Comparison of ENCODE assay signal across 13 cellular contexts in genomic region chr7:4845740-4846142, GRCh38. TPM values are rescaled to one million over a fixed set of nuclear protein-coding genes. Genes with fewer than 3 reads are reported as not detected.
A peak's percentile ranks its signal among the peaks of the same experiment; 100 is the strongest.
DNase-seq lines count a peak whose midpoint lies in the region; ATAC-seq and TF ChIP-seq lines count a peak whose summit lies in the region.
"Had no signal": no experiment of that assay in that cellular context is flagged by ENCODE, and none has a peak within 500 bp of the region (broad histone marks: within the 10 kb centered on the region; RNA-seq: fewer than 3 reads in every experiment).

No MANE protein-coding gene starts in this region.

- DNase-seq in NCI-H82 (lab: John Stamatoyannopoulos, UW) (peak; percentile 94), putamen (ENCODE audit: low spot score) (peak; percentile 36), germinal center (ENCODE audit: low spot score) (no peak), CD14-positive monocyte (ENCODE audit: low spot score) (no peak)
- DNase-seq in stimulated activated naive CD4-positive, alpha-beta T cell treated with Interleukin-2 at 50 U/mL for 16 hours (lab: John Stamatoyannopoulos, UW), result no peak
- DNase-seq in stimulated activated effector memory CD8-positive, alpha-beta T cell treated with anti-CD3 and anti-CD28 coated beads, Interleukin-12 subunit alpha, Interleukin-12 subunit beta, amount 100 ng/mL, for 72 hours (ENCODE audit: low spot score in 2 of 2), result no peak
- DNase-seq: activated B cell treated with CpG ODN at 0.5 μM for 24 hours, NCI-H226 had no signal

- H3K27me3 ChIP-seq in gastroesophageal sphincter, result no peaks in the 10 kb centered on the region
- H3K27me3 ChIP-seq: ascending aorta, uterus had no signal

- ATAC-seq in gastroesophageal sphincter, result peak; percentile 35
- no peak for ATAC-seq in stimulated activated effector memory CD8-positive, alpha-beta T cell treated with anti-CD3 and anti-CD28 coated beads, Interleukin-12 subunit alpha, Interleukin-12 subunit beta, amount 100 ng/mL, for 72 hours

- peaks cover 8 to 28% (median 11%) of the 10 kb centered on the region in 3 donors for H3K27me3 Mint-ChIP-seq in CD14-positive monocyte (ENCODE audit: low read depth in 3 of 3)

- no peak overlapping the region for H3K4me3 ChIP-seq in gastroesophageal sphincter
- H3K4me3 ChIP-seq: ascending aorta, uterus had no signal

- WGBS in gastroesophageal sphincter (ENCODE audit: low coverage in 1 of 2), 2 donors, result 46 to 50% methylated on average over 12 to 15 of the region's 18 CpGs

- no peaks in the 10 kb centered on the region for H3K36me3 ChIP-seq in ES-I3 (ENCODE audit: insufficient read depth, low read length)
- no peaks in the 10 kb centered on the region for H3K36me3 ChIP-seq in gastroesophageal sphincter
- H3K36me3 ChIP-seq: ascending aorta, uterus had no signal

- H3K4me1 ChIP-seq in ES-I3 (ENCODE audit: insufficient read depth, low read length) (no peaks in the 10 kb centered on the region), gastroesophageal sphincter (no peaks in the 10 kb centered on the region)
- H3K4me1 ChIP-seq: ascending aorta, uterus had no signal

- peaks cover 0 to 4% (median 0%) of the 10 kb centered on the region in 7 donors for H3K9me3 Mint-ChIP-seq in CD14-positive monocyte
- H3K9me3 Mint-ChIP-seq in stimulated activated effector memory CD8-positive, alpha-beta T cell treated with anti-CD3 and anti-CD28 coated beads, Interleukin-12 subunit alpha, Interleukin-12 subunit beta, amount 100 ng/mL, for 72 hours, result no peaks in the 10 kb centered on the region
- H3K9me3 Mint-ChIP-seq: activated B cell treated with CpG ODN at 0.5 μM for 24 hours had no signal

- no peak for TF ChIP-seq CTCF in gastroesophageal sphincter (IDR thresholded peaks at IDR 0.05)
- TF ChIP-seq CTCF in CD14-positive monocyte (IDR thresholded peaks at IDR 0.05), result no peak

- no peak overlapping the region for H3K27ac ChIP-seq in gastroesophageal sphincter
- H3K27ac ChIP-seq: ascending aorta, uterus had no signal

- TF ChIP-seq POLR2A in gastroesophageal sphincter (IDR thresholded peaks at IDR 0.05), result no peak

- TF ChIP-seq EP300 in gastroesophageal sphincter (IDR thresholded peaks at IDR 0.05), result no peak

- peak overlapping the region; percentile 41; the same call in 1 of the 2 replicates for H3K9ac ChIP-seq in ES-I3 (ENCODE audit: low read depth, low read length)

- no peaks in the 10 kb centered on the region; the same call in 1 of the 2 replicates for H3K9me3 ChIP-seq in ES-I3 (ENCODE audit: control insufficient read depth, insufficient read depth, low read length)
- peaks cover 0 to 4% (median 0%) of the 10 kb centered on the region in 3 donors for H3K9me3 ChIP-seq in gastroesophageal sphincter
- H3K9me3 ChIP-seq: uterus had no signal

- no peaks in the 10 kb centered on the region for H3K36me3 Mint-ChIP-seq in CD14-positive monocyte
- H3K36me3 Mint-ChIP-seq in stimulated activated effector memory CD8-positive, alpha-beta T cell treated with anti-CD3 and anti-CD28 coated beads, Interleukin-12 subunit alpha, Interleukin-12 subunit beta, amount 100 ng/mL, for 72 hours, result no peaks in the 10 kb centered on the region

- peaks cover 7% of the 10 kb centered on the region for H3K4me1 Mint-ChIP-seq in CD14-positive monocyte
- no peaks in the 10 kb centered on the region for H3K4me1 Mint-ChIP-seq in stimulated activated effector memory CD8-positive, alpha-beta T cell treated with anti-CD3 and anti-CD28 coated beads, Interleukin-12 subunit alpha, Interleukin-12 subunit beta, amount 100 ng/mL, for 72 hours

- no peak overlapping the region for H3K27ac Mint-ChIP-seq in CD14-positive monocyte
- no peak overlapping the region for H3K27ac Mint-ChIP-seq in stimulated activated effector memory CD8-positive, alpha-beta T cell treated with anti-CD3 and anti-CD28 coated beads, Interleukin-12 subunit alpha, Interleukin-12 subunit beta, amount 100 ng/mL, for 72 hours
- H3K27ac Mint-ChIP-seq: activated B cell treated with CpG ODN at 0.5 μM for 24 hours had no signal

- intact Hi-C loops in CD14-positive monocyte (cut with micrococcal nuclease), result no loop called here

- peak overlapping the region in 1 of 2 donors; percentile 47 for H3K4me3 Mint-ChIP-seq in CD14-positive monocyte
- no peak overlapping the region for H3K4me3 Mint-ChIP-seq in stimulated activated effector memory CD8-positive, alpha-beta T cell treated with anti-CD3 and anti-CD28 coated beads, Interleukin-12 subunit alpha, Interleukin-12 subunit beta, amount 100 ng/mL, for 72 hours
- H3K4me3 Mint-ChIP-seq: activated B cell treated with CpG ODN at 0.5 μM for 24 hours had no signal

RNA-seq across cellular contexts. Expression of gene PAPOLB, which starts 16.1 kb away (rescaled TPM):
- under 1 TPM in 3 of 4 donors, not detected in 1; 0.13 to 0.31 (median 0.19) TPM for total RNA-seq in gastroesophageal sphincter
- polyA plus RNA-seq in CD14-positive monocyte, result not detected
- total RNA-seq: ascending aorta had no signal
- polyA plus RNA-seq: keratinocyte had no signal

RNA-seq across cellular contexts. Expression of gene RADIL, which starts 37.8 kb away (rescaled TPM):
- 10 to 100 TPM in 2 of 4 donors, 1 to 10 TPM in 2; 4.4 to 11.4 (median 8.8) TPM for total RNA-seq in gastroesophageal sphincter
- polyA plus RNA-seq in CD14-positive monocyte, result not detected
- total RNA-seq: activated B cell treated with CpG ODN at 0.5 μM for 24 hours had no signal
- polyA plus RNA-seq: keratinocyte had no signal

Comparison
In these comparisons a context has a peak if more than half of its experiments do, and no peak if none do; other contexts are left out.
1. DNase-seq: peak in NCI-H82 (single experiment) and putamen (single experiment); none in germinal center (single experiment), CD14-positive monocyte (single experiment), stimulated activated naive CD4-positive, alpha-beta T cell treated with Interleukin-2 at 50 U/mL for 16 hours (single experiment) and stimulated activated effector memory CD8-positive, alpha-beta T cell treated with anti-CD3 and anti-CD28 coated beads, Interleukin-12 subunit alpha, Interleukin-12 subunit beta, amount 100 ng/mL, for 72 hours (0 of 2).